ENCODE assay signal across 1 cellular context in the genomic region with DNA sequence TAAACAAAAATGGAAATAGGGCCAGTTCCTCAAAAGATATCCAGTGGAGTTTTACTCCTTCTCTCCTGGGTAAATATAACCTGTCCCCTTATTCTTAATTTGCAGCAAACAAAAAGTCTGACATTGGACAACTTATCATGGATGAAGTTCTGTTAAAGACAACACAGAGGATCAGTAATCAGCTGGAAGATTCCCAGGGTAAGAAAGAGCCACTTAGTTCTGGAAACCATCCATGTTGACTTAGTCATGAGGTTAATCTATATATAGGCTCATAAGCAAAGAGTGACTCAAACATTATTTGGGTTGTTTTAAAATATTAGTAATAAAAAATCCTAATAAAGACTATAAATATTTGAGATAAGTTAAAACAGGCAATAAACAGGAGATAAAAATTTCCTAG.
TF ChIP-seq lines count a peak whose summit lies in the region.

No MANE protein-coding gene starts in this region.

TF ChIP-seq in SK-N-SH, 30 proteins besides CTCF, POLR2A, EP300 and RAD21 (continued from another document):
- TF ChIP-seq, protein P1, sequence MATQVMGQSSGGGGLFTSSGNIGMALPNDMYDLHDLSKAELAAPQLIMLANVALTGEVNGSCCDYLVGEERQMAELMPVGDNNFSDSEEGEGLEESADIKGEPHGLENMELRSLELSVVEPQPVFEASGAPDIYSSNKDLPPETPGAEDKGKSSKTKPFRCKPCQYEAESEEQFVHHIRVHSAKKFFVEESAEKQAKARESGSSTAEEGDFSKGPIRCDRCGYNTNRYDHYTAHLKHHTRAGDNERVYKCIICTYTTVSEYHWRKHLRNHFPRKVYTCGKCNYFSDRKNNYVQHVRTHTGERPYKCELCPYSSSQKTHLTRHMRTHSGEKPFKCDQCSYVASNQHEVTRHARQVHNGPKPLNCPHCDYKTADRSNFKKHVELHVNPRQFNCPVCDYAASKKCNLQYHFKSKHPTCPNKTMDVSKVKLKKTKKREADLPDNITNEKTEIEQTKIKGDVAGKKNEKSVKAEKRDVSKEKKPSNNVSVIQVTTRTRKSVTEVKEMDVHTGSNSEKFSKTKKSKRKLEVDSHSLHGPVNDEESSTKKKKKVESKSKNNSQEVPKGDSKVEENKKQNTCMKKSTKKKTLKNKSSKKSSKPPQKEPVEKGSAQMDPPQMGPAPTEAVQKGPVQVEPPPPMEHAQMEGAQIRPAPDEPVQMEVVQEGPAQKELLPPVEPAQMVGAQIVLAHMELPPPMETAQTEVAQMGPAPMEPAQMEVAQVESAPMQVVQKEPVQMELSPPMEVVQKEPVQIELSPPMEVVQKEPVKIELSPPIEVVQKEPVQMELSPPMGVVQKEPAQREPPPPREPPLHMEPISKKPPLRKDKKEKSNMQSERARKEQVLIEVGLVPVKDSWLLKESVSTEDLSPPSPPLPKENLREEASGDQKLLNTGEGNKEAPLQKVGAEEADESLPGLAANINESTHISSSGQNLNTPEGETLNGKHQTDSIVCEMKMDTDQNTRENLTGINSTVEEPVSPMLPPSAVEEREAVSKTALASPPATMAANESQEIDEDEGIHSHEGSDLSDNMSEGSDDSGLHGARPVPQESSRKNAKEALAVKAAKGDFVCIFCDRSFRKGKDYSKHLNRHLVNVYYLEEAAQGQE (IDR thresholded peaks at IDR 0.05; ENCODE audit: low read depth, low read length): no peak
- TF ChIP-seq TCF12 (IDR thresholded peaks at IDR 0.05): peak; percentile 31; the same call in 1 of the 2 replicates
- TF ChIP-seq CHD2 (IDR thresholded peaks at IDR 0.05; ENCODE audit: low read length, partially characterized antibody): no peak
- TF ChIP-seq NFIC (IDR thresholded peaks at IDR 0.05; ENCODE audit: borderline replicate concordance): peak; percentile 56; the same call in 1 of the 2 replicates
- peak; percentile 55 for TF ChIP-seq JUND (IDR thresholded peaks at IDR 0.05)
- TF ChIP-seq POLR2AphosphoS5 (IDR thresholded peaks at IDR 0.05; ENCODE audit: low read depth, low read length): no peak
- TF ChIP-seq, protein P2, sequence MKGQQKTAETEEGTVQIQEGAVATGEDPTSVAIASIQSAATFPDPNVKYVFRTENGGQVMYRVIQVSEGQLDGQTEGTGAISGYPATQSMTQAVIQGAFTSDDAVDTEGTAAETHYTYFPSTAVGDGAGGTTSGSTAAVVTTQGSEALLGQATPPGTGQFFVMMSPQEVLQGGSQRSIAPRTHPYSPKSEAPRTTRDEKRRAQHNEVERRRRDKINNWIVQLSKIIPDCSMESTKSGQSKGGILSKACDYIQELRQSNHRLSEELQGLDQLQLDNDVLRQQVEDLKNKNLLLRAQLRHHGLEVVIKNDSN (IDR thresholded peaks at IDR 0.05; ENCODE audit: borderline replicate concordance, low read depth): no peak
- TF ChIP-seq FOSL2 (IDR thresholded peaks at IDR 0.05; ENCODE audit: borderline replicate concordance, low read depth): peak; percentile 54; the same call in 1 of the 2 replicates
- TF ChIP-seq, protein P3, sequence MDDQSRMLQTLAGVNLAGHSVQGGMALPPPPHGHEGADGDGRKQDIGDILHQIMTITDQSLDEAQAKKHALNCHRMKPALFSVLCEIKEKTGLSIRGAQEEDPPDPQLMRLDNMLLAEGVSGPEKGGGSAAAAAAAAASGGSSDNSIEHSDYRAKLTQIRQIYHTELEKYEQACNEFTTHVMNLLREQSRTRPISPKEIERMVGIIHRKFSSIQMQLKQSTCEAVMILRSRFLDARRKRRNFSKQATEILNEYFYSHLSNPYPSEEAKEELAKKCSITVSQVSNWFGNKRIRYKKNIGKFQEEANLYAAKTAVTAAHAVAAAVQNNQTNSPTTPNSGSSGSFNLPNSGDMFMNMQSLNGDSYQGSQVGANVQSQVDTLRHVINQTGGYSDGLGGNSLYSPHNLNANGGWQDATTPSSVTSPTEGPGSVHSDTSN (IDR thresholded peaks at IDR 0.05): 0 out of 2 replicates have a peak, but pooled peaks have one; percentile 12
